21 cellular contexts compared by ENCODE assay signal in the genomic region with DNA sequence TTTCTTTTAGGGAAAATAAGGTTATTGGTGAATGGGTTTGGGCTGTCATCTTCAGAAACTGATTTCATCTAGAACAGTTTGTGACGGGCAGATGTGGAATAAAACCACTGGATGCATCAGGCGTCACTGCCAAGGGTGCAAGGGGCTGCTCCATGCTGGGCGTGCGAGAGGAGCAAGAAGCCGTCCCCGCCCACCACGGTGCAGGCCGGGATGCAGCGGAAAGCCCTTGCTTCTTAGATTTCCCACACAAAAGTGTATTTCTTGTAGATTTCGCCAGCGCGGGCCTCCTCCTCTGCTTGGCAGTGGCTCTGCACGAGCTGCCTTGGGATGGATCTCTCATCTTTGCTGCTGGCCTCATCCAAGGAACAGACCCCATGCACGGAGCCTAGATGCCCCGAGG.
"Had no signal": no experiment of that assay in that cellular context is flagged by ENCODE, and none has a peak within 500 bp of the region (broad histone marks: within the 10 kb centered on the region; RNA-seq: fewer than 3 reads in every experiment).

No MANE protein-coding gene starts in this region.

- H3K27ac Mint-ChIP-seq: memory B cell; stimulated activated memory B cell treated with anti-CD40 and anti-IgM and Interleukin-4, amounts not matched to agents 10 μg/mL and 1 μg/mL and 100 μg/mL, for 72 hours; stimulated activated naive CD8-positive, alpha-beta T cell treated with anti-CD3 and anti-CD28 coated beads, Interleukin-15, Interleukin-2, amounts not matched to agents 100 ng/mL and 50 ng/mL, for 24 hours had no signal

- ATAC-seq: esophagus mucosa; heart left ventricle; right cardiac atrium; stimulated activated memory B cell treated with anti-CD40 and anti-IgM and Interleukin-4, amounts not matched to agents 10 μg/mL and 1 μg/mL and 100 μg/mL, for 72 hours; upper lobe of right lung had no signal

- H3K36me3 ChIP-seq: heart left ventricle, ovary, tibial artery, upper lobe of right lung, vagina had no signal

- H3K27me3 ChIP-seq: dorsolateral prefrontal cortex, heart left ventricle, ovary, tibial artery, upper lobe of right lung, vagina had no signal

- H3K27ac ChIP-seq: heart left ventricle, ovary, tibial artery, upper lobe of right lung, vagina had no signal

- H3K36me3 Mint-ChIP-seq: naive B cell had no signal

- H3K4me1 ChIP-seq: upper lobe of right lung had no signal

- H3K9me3 ChIP-seq: heart left ventricle, ovary, tibial artery, upper lobe of right lung, vagina had no signal

- H3K4me3 ChIP-seq: dorsolateral prefrontal cortex, heart left ventricle, ovary, smooth muscle cell, tibial artery, upper lobe of right lung, vagina had no signal

- H3K4me2 ChIP-seq: smooth muscle cell had no signal

- H3K27me3 Mint-ChIP-seq: memory B cell; naive B cell; stimulated activated memory B cell treated with anti-CD40 and anti-IgM and Interleukin-4, amounts not matched to agents 10 μg/mL and 1 μg/mL and 100 μg/mL, for 72 hours; stimulated activated naive CD8-positive, alpha-beta T cell treated with anti-CD3 and anti-CD28 coated beads, Interleukin-15, Interleukin-2, amounts not matched to agents 100 ng/mL and 50 ng/mL, for 24 hours had no signal

- H3K4me3 Mint-ChIP-seq: memory B cell; nephron; stimulated activated memory B cell treated with anti-CD40 and anti-IgM and Interleukin-4, amounts not matched to agents 10 μg/mL and 1 μg/mL and 100 μg/mL, for 72 hours; stimulated activated naive CD8-positive, alpha-beta T cell treated with anti-CD3 and anti-CD28 coated beads, Interleukin-15, Interleukin-2, amounts not matched to agents 100 ng/mL and 50 ng/mL, for 24 hours had no signal

- DNase-seq: cortex of kidney; effector CD8-positive, alpha-beta T cell; heart left ventricle; hippocampal formation; kidney glomerular epithelial cell; midbrain; naive B cell; ovary; stimulated activated CD4-positive, alpha-beta T cell treated with anti-CD3 and anti-CD28 coated beads, Interleukin-2, amount 100 ng/mL, for 48 hours; stimulated activated CD8-positive, alpha-beta memory T cell treated with anti-CD3 and anti-CD28 coated beads, Interleukin-4, amount 100 ng/mL, for 48 hours; tibial artery; upper lobe of right lung had no signal

- H3K9me3 Mint-ChIP-seq: memory B cell; naive B cell; nephron; stimulated activated memory B cell treated with anti-CD40 and anti-IgM and Interleukin-4, amounts not matched to agents 10 μg/mL and 1 μg/mL and 100 μg/mL, for 72 hours; stimulated activated naive CD8-positive, alpha-beta T cell treated with anti-CD3 and anti-CD28 coated beads, Interleukin-15, Interleukin-2, amounts not matched to agents 100 ng/mL and 50 ng/mL, for 24 hours had no signal
